In genomic region chr21:34553199-34553952, GRCh38 we compare ENCODE assay signal across 14 cellular contexts. TPM values are rescaled to one million over a fixed set of nuclear protein-coding genes. Genes with fewer than 3 reads are reported as not detected.
A peak's percentile ranks its signal among the peaks of the same experiment; 100 is the strongest.
DNase-seq lines count a peak whose midpoint lies in the region; ATAC-seq, FAIRE-seq and TF ChIP-seq lines count a peak whose summit lies in the region.
"Had no signal": no experiment of that assay in that cellular context is flagged by ENCODE, and none has a peak within 500 bp of the region (broad histone marks: within the 10 kb centered on the region; RNA-seq: fewer than 3 reads in every experiment).

No MANE protein-coding gene starts in this region.

- no peak overlapping the region for H3K9ac ChIP-seq in keratinocyte (ENCODE audit: control insufficient read depth, extremely low read depth, insufficient read depth, low read length)

- dilution Hi-C loops in keratinocyte (cut with MboI; ENCODE audit: extremely low pct_ligation_motif_present, low sequenced_read_pairs): no loop called here

- TF ChIP-seq CTCF in A673 (conservative IDR thresholded peaks at IDR 0.05; ENCODE audit: low read depth, low read length) (no peak), astrocyte of the spinal cord (IDR thresholded peaks at IDR 0.05; ENCODE audit: low read depth, low read length) (no peak), keratinocyte (optimal IDR thresholded peaks at IDR 0.05 in 1 of 3, IDR thresholded peaks at IDR 0.05 in 1 of 3, conservative IDR thresholded peaks at IDR 0.05 in 1 of 3; ENCODE audit: extremely low read depth in 1 of 3, insufficient read depth in 2 of 3, low read length in 3 of 3) (no peak)

- CTCF ChIA-PET in A673 (lab: Charles Lee): interaction anchor here (0.9 kb wide), 1 partner anchor 9 kb away, joined by 3 read pairs; no protein-coding TSS in a partner anchor

- H3K4me2 ChIP-seq in keratinocyte (ENCODE audit: control insufficient read depth, extremely low read depth, insufficient read depth, low read depth, low read length): peak overlapping the region; percentile 46

- H3K79me2 ChIP-seq in keratinocyte (ENCODE audit: control insufficient read depth, insufficient read depth, low read length): no peaks in the 10 kb centered on the region

- in situ Hi-C loops in astrocyte of the spinal cord (cut with HindIII; ENCODE audit: low sequenced_read_pairs): no loop called here

- H3K4me3 ChIP-seq in A673 (ENCODE audit: low read depth, low read length, poor library complexity, severe bottlenecking): no peak overlapping the region
- H3K4me3 ChIP-seq in astrocyte of the spinal cord (ENCODE audit: low read depth, low read length): peak overlapping the region; percentile 14
- peak overlapping the region in 1 of 3 experiments; percentile 0 for H3K4me3 ChIP-seq in keratinocyte (ENCODE audit: control insufficient read depth in 2 of 3, extremely low read depth in 1 of 3, insufficient read depth in 2 of 3, low read depth in 1 of 3, low read length in 3 of 3)

- intact Hi-C loops in A673 (cut with micrococcal nuclease; ENCODE audit: unreplicated experiment): no loop called here

- H4K20me1 ChIP-seq in keratinocyte (ENCODE audit: control insufficient read depth, extremely low read depth, insufficient read depth, low read length): no peaks in the 10 kb centered on the region

- H3K36me3 ChIP-seq in A673 (ENCODE audit: insufficient read depth, low read length, poor library complexity, severe bottlenecking): no peaks in the 10 kb centered on the region
- no peaks in the 10 kb centered on the region for H3K36me3 ChIP-seq in keratinocyte (ENCODE audit: control insufficient read depth in 2 of 2, extremely low read depth in 1 of 2, insufficient read depth in 2 of 2, low read length in 2 of 2)

- H3K36me3 Mint-ChIP-seq in T-helper 17 cell (ENCODE audit: low read depth): peaks cover 2% of the 10 kb centered on the region

- FAIRE-seq in keratinocyte (lab: Jason Lieb, UNC): peak; percentile 77
- FAIRE-seq: endometrium had no signal

- DNase-seq in A673 (ENCODE audit: low spot score) (peak; percentile 37), HT1080 (ENCODE audit: low read depth) (peak; percentile 88), astrocyte of the spinal cord (ENCODE audit: low read depth, low spot score) (peak; percentile 84), keratinocyte (ENCODE audit: low read depth, low spot score) (no peak), retina (no peak), T-helper 17 cell (no peak), DMS114 treated with DMSO at 0.1 percent for 48 hours (lab: John Stamatoyannopoulos, UW; ENCODE audit: unreplicated experiment) (no peak)
- DNase-seq: CD8-positive, alpha-beta memory T cell; KBM-7; SHP77; stimulated activated CD4-positive, alpha-beta T cell treated with anti-CD3 and anti-CD28 coated beads, Interleukin-15, amount 100 ng/mL, for 24 hours had no signal

- no peaks in the 10 kb centered on the region for H3K27me3 Mint-ChIP-seq in T-helper 17 cell
- H3K27me3 Mint-ChIP-seq: CD8-positive, alpha-beta memory T cell; memory B cell had no signal

- no peaks in the 10 kb centered on the region for H3K9me1 ChIP-seq in keratinocyte (ENCODE audit: control insufficient read depth, extremely low read depth, insufficient read depth, low read length)

- H3K27ac ChIP-seq in A673 (ENCODE audit: low read depth, low read length, poor library complexity, severe bottlenecking) (no peak overlapping the region), keratinocyte (ENCODE audit: control insufficient read depth, insufficient read depth, low read length) (peak overlapping the region; percentile 64)

- H3K27me3 ChIP-seq in A673 (replicated peaks; ENCODE audit: insufficient read depth, low read depth, low read length, poor library complexity): no peaks in the 10 kb centered on the region
- no peaks in the 10 kb centered on the region for H3K27me3 ChIP-seq in keratinocyte (ENCODE audit: control insufficient read depth, extremely low read depth, insufficient read depth, low read length)

- H3K27ac Mint-ChIP-seq in T-helper 17 cell: no peak overlapping the region
- H3K27ac Mint-ChIP-seq: CD8-positive, alpha-beta memory T cell; memory B cell had no signal

- H3K4me3 Mint-ChIP-seq in T-helper 17 cell: no peak overlapping the region
- H3K4me3 Mint-ChIP-seq: CD8-positive, alpha-beta memory T cell; memory B cell had no signal

- peak overlapping the region; percentile 24 for H2AFZ ChIP-seq in keratinocyte (ENCODE audit: control insufficient read depth, low read length)

- no peaks in the 10 kb centered on the region for H3K4me1 Mint-ChIP-seq in T-helper 17 cell
- H3K4me1 Mint-ChIP-seq: CD8-positive, alpha-beta memory T cell; memory B cell had no signal

- POLR2A ChIA-PET in A673 (lab: Charles Lee; ENCODE audit: low non-redundant PET): no interaction called here

- ATAC-seq in T-helper 17 cell (no peak), HG03457 (IDR thresholded peaks at IDR 0.05; ENCODE audit: unreplicated experiment) (no peak)

- BruUV-seq in A673 (replicated peaks; lab: Mats Ljungman, UMichigan): no TSS peak

- H3K4me1 ChIP-seq in A673 (ENCODE audit: insufficient read depth, low read length, poor library complexity, severe bottlenecking) (peaks cover 9% of the 10 kb centered on the region), keratinocyte (ENCODE audit: control insufficient read depth, extremely low read depth, insufficient read depth, low read length) (peaks cover 28% of the 10 kb centered on the region)

- peaks cover 4% of the 10 kb centered on the region for H3K9me3 ChIP-seq in A673 (ENCODE audit: low read depth, low read length, poor library complexity, severe bottlenecking)
- H3K9me3 ChIP-seq in keratinocyte (ENCODE audit: control insufficient read depth, low read depth, low read length): peaks cover 2% of the 10 kb centered on the region
- H3K9me3 ChIP-seq in T-helper 17 cell (ENCODE audit: control insufficient read depth, low read length, poor library complexity, severe bottlenecking): no peaks in the 10 kb centered on the region

RNA-seq across cellular contexts. Expression of gene KCNE1, which starts 41.4 kb away (rescaled TPM):
- total RNA-seq in A673 (2021) (0.13 TPM in 1 of 2 replicates, not detected in the other), T-helper 17 cell (under 1 TPM in 1 of 2 donors, not detected in 1; 0.37 TPM)
- not detected in 2 replicates for total RNA-seq in HT1080 (2014; rRNA removed; shearing (Covaris generic))
- not detected in 2 replicates for polyA plus RNA-seq in HT1080 (2015; cell fraction: cytosol; rRNA removed)
- 0.08 TPM in 1 of 2 replicates, not detected in the other for polyA plus RNA-seq in HT1080 (2015; cell fraction: nucleus; rRNA removed)
- polyA plus RNA-seq in keratinocyte: 0.03 to 0.08 TPM (median 0.04 TPM) in 3 replicates
- 0.12 TPM for polyA plus RNA-seq in keratinocyte (2011; ENCODE audit: low read depth)
- polyA plus RNA-seq in keratinocyte (2011; cell fraction: cytosol; rRNA removed): 0.10 TPM in 1 of 2 replicates, not detected in the other
- polyA plus RNA-seq in keratinocyte (2011; cell fraction: nucleus; rRNA removed): 0.17 and 0.36 TPM in 2 replicates
- polyA plus RNA-seq in keratinocyte (2012; ENCODE audit: low replicate concordance): 0.09 and 0.20 TPM in 2 replicates
- polyA minus RNA-seq in keratinocyte: 0.42 TPM in 1 of 3 replicates, not detected in the others
- polyA minus RNA-seq in keratinocyte (2011; cell fraction: cytosol; rRNA and poly(A)+ RNA removed): not detected
- 0.53 TPM in 1 of 2 replicates, not detected in the other for polyA minus RNA-seq in keratinocyte (2011; cell fraction: nucleus; rRNA and poly(A)+ RNA removed)
- polyA plus RNA-seq: CD8-positive, alpha-beta memory T cell had no signal

Comparison
In these comparisons a context has a peak if more than half of its experiments do, and no peak if none do; other contexts are left out.
1. DNase-seq: peak in A673 (single experiment), HT1080 (single experiment) and astrocyte of the spinal cord (single experiment); none in keratinocyte (single experiment), retina (single experiment), T-helper 17 cell (0 of 3) and DMS114 treated with DMSO at 0.1 percent for 48 hours (single experiment).